Comparison of ENCODE assay signal across 20 cellular contexts in genomic region chr10:54091237-54091636, GRCh38.
DNase-seq lines count a peak whose midpoint lies in the region; ATAC-seq, FAIRE-seq and TF ChIP-seq lines count a peak whose summit lies in the region.
"Had no signal": no experiment of that assay in that cellular context is flagged by ENCODE, and none has a peak within 500 bp of the region (broad histone marks: within the 10 kb centered on the region; RNA-seq: fewer than 3 reads in every experiment).

No MANE protein-coding gene starts in this region.

- H3K18ac ChIP-seq in neuronal stem cell (ENCODE audit: low read length), result no peak overlapping the region

- H2BK120ac ChIP-seq in neuronal stem cell (ENCODE audit: low read depth, low read length), result no peak overlapping the region

- no peak overlapping the region for H2BK5ac ChIP-seq in neuronal stem cell (ENCODE audit: low read length)

- no peak overlapping the region for H3K4ac ChIP-seq in neuronal stem cell (ENCODE audit: low read length)

- H3K9me3 ChIP-seq in heart left ventricle, result no peaks in the 10 kb centered on the region
- no peaks in the 10 kb centered on the region for H3K9me3 ChIP-seq in right cardiac atrium (ENCODE audit: control insufficient read depth, low read length)
- no peaks in the 10 kb centered on the region for H3K9me3 ChIP-seq in neuronal stem cell (replicated peaks in 1 of 2; ENCODE audit: control insufficient read depth in 2 of 2, insufficient read depth in 1 of 2, low read depth in 1 of 2, low read length in 2 of 2)

- H3K4me3 ChIP-seq in bronchial epithelial cell (ENCODE audit: low read depth, low read length) (no peak overlapping the region), heart left ventricle (no peak overlapping the region), right cardiac atrium (ENCODE audit: low read length) (no peak overlapping the region), neuronal stem cell (ENCODE audit: low read length in 2 of 2) (no peak overlapping the region)
- H3K4me3 ChIP-seq: GM23248 had no signal

- WGBS in heart left ventricle, 4 donors, result 8 to 35% (median 12%) methylated on average over 2 of the region's 2 CpGs
- 16% methylated on average over 2 of the region's 2 CpGs for WGBS in right cardiac atrium
- WGBS in neuronal stem cell (ENCODE audit: extremely low coverage in 2 of 2, insufficient read length in 2 of 2, insufficient replicate concordance in 1 of 2), 2 donors, result no CpG with 5 or more reads among the region's 2 CpGs

- H2BK12ac ChIP-seq in neuronal stem cell (ENCODE audit: low read length), result no peak overlapping the region

- H3K4me2 ChIP-seq in neuronal stem cell (ENCODE audit: insufficient read depth, low read length, poor library complexity, severe bottlenecking), result no peak overlapping the region

- no peak overlapping the region for H2AFZ ChIP-seq in neuronal stem cell (ENCODE audit: low read length)
- H2AFZ ChIP-seq: GM23248 had no signal

- TF ChIP-seq POLR2A in heart left ventricle (IDR thresholded peaks at IDR 0.05), result no peak

- H3K36me3 ChIP-seq in bronchial epithelial cell (ENCODE audit: control insufficient read depth, insufficient read depth, low read length), result no peaks in the 10 kb centered on the region
- no peaks in the 10 kb centered on the region for H3K36me3 ChIP-seq in heart left ventricle
- no peaks in the 10 kb centered on the region for H3K36me3 ChIP-seq in neuronal stem cell (replicated peaks in 1 of 2; ENCODE audit: control insufficient read depth in 2 of 2, insufficient read depth in 2 of 2, low read length in 2 of 2)

- DNase-seq in Right ventricle myocardium superior, result no peak
- no peak for DNase-seq in left cardiac atrium
- DNase-seq in bronchial epithelial cell (ENCODE audit: low read depth), result peak; percentile 8
- DNase-seq in heart left ventricle, result no peak
- peak in 1 of 3 donors; percentile 20 for DNase-seq in right cardiac atrium
- no peak for DNase-seq in HuH-7 (ENCODE audit: low spot score)
- DNase-seq in neuronal stem cell (ENCODE audit: low spot score), result no peak
- DNase-seq: C1 segment of cervical spinal cord; Calu3; CD4-positive, alpha-beta memory T cell; COR-L47; DMS153; DND-41; GM23248; H7; HCEC 1CT had no signal

- H3K9ac ChIP-seq in neuronal stem cell (ENCODE audit: low read depth, low read length, poor library complexity), result no peak overlapping the region
- H3K9ac ChIP-seq: GM23248 had no signal

- FAIRE-seq in bronchial epithelial cell (lab: Jason Lieb, UNC), result no peak
- FAIRE-seq: G401.6, GM12892, H1 had no signal

- H4K91ac ChIP-seq in neuronal stem cell (ENCODE audit: low read depth, low read length, poor library complexity), result no peak overlapping the region

- intact Hi-C loops in Right ventricle myocardium superior (cut with DNase I), result no loop called here
- intact Hi-C loops in left cardiac atrium (cut with DNase I), result no loop called here
- intact Hi-C loops in heart left ventricle (cut with DNase I), result no loop called here
- intact Hi-C loops in right cardiac atrium (cut with DNase I), result no loop called here

- H2AK5ac ChIP-seq in neuronal stem cell (ENCODE audit: low read depth, low read length), result no peak overlapping the region

- H4K8ac ChIP-seq in neuronal stem cell (ENCODE audit: low read depth, low read length), result no peak overlapping the region

- no peak overlapping the region for H2BK15ac ChIP-seq in neuronal stem cell (ENCODE audit: low read length)

- H3K27ac ChIP-seq in heart left ventricle (no peak overlapping the region), right cardiac atrium (ENCODE audit: low read length) (peak overlapping the region; percentile 5), neuronal stem cell (replicated peaks; ENCODE audit: low read length) (no peak overlapping the region)
- H3K27ac ChIP-seq: GM23248 had no signal

- no peaks in the 10 kb centered on the region for H3K27me3 ChIP-seq in bronchial epithelial cell (ENCODE audit: control insufficient read depth, insufficient read depth, low read length)
- H3K27me3 ChIP-seq in heart left ventricle, result no peaks in the 10 kb centered on the region
- H3K27me3 ChIP-seq in right cardiac atrium (ENCODE audit: control insufficient read depth, insufficient read depth), result no peaks in the 10 kb centered on the region
- no peaks in the 10 kb centered on the region for H3K27me3 ChIP-seq in neuronal stem cell (ENCODE audit: control insufficient read depth in 3 of 3, insufficient read depth in 3 of 3, low read depth in 1 of 3, low read length in 3 of 3)

- peak; percentile 95 for ATAC-seq in Right ventricle myocardium superior (ENCODE audit: poor library complexity)
- no peak for ATAC-seq in left cardiac atrium
- ATAC-seq in heart left ventricle, result peak in 3 of 4 donors; percentile 61 to 81 (median 80)
- peak; percentile 20 to 97 for ATAC-seq in right cardiac atrium
- ATAC-seq in HG02763 (IDR thresholded peaks at IDR 0.05; ENCODE audit: unreplicated experiment), result no peak

- TF ChIP-seq CTCF in bronchial epithelial cell (IDR thresholded peaks at IDR 0.05; ENCODE audit: insufficient read depth, low read length, severe bottlenecking), result no peak
- TF ChIP-seq CTCF in heart left ventricle (IDR thresholded peaks at IDR 0.05), result no peak

- H3K14ac ChIP-seq in neuronal stem cell (ENCODE audit: low read length), result no peak overlapping the region

- H3K23ac ChIP-seq in neuronal stem cell (ENCODE audit: low read depth, low read length, poor library complexity), result no peak overlapping the region

- no peaks in the 10 kb centered on the region for H3K4me1 ChIP-seq in heart left ventricle
- no peaks in the 10 kb centered on the region for H3K4me1 ChIP-seq in right cardiac atrium (ENCODE audit: control insufficient read depth, insufficient read depth, low read length)
- H3K4me1 ChIP-seq in neuronal stem cell (ENCODE audit: control insufficient read depth in 2 of 2, insufficient read depth in 1 of 2, low read depth in 1 of 2, low read length in 2 of 2), result no peaks in the 10 kb centered on the region

- no peaks in the 10 kb centered on the region for H3K79me1 ChIP-seq in neuronal stem cell (ENCODE audit: low read depth, low read length)

Comparison
In these comparisons a context has a peak if more than half of its experiments do, and no peak if none do; other contexts are left out.
1. ATAC-seq: peak in Right ventricle myocardium superior (single experiment), heart left ventricle (3 of 4) and right cardiac atrium (2 of 2); none in left cardiac atrium (0 of 2) and HG02763 (single experiment).